Comparison of ENCODE assay signal across 1 cellular context in genomic region chr5:34009610-34010009, GRCh38.
TF ChIP-seq lines count a peak whose summit lies in the region.

No MANE protein-coding gene starts in this region.

TF ChIP-seq in GM23338, 12 proteins besides CTCF, POLR2A, EP300 and RAD21:
- TF ChIP-seq STAT1 (IDR thresholded peaks at IDR 0.05; ENCODE audit: unreplicated experiment) (no peak), POLR2AphosphoS5 (IDR thresholded peaks at IDR 0.05; ENCODE audit: low read depth) (no peak), ZNF114 (CRISPR knock-in tag; IDR thresholded peaks at IDR 0.05) (no peak)
